19 cellular contexts compared by ENCODE assay signal in genomic region chr19:19534556-19535265, GRCh38. TPM values are rescaled to one million over a fixed set of nuclear protein-coding genes. Genes with fewer than 3 reads are reported as not detected.
"Had no signal": no experiment of that assay in that cellular context is flagged by ENCODE, and none has a peak within 500 bp of the region (broad histone marks: within the 10 kb centered on the region; RNA-seq: fewer than 3 reads in every experiment).

No MANE protein-coding gene starts in this region.

- H3K4me3 Mint-ChIP-seq: activated CD4-positive, alpha-beta memory T cell treated with anti-CD3 and anti-CD28 coated beads for 36 hours; activated CD4-positive, alpha-beta T cell treated with anti-CD3 and anti-CD28 coated beads for 36 hours; activated T-cell treated with anti-CD3 and anti-CD28 coated beads, Interleukin-2, amount 50 U/mL, for 24 hours had no signal

- H3K4me3 ChIP-seq: heart left ventricle, lower lobe of right lung, right lobe of liver, upper lobe of left lung had no signal

- H3K36me3 Mint-ChIP-seq: activated naive CD4-positive, alpha-beta T cell treated with anti-CD3 and anti-CD28 coated beads, Interleukin-2, amount 50 U/mL, for 72 hours had no signal

- H3K9me3 Mint-ChIP-seq: activated CD4-positive, alpha-beta memory T cell treated with anti-CD3 and anti-CD28 coated beads for 36 hours; activated naive CD4-positive, alpha-beta T cell treated with anti-CD3 and anti-CD28 coated beads, Interleukin-2, amount 50 U/mL, for 72 hours; activated T-cell treated with anti-CD3 and anti-CD28 coated beads, Interleukin-2, amount 50 U/mL, for 24 hours; nephron had no signal

- DNase-seq: activated CD4-positive, alpha-beta memory T cell treated with anti-CD3 and anti-CD28 coated beads for 36 hours; activated CD4-positive, alpha-beta T cell treated with anti-CD3 and anti-CD28 coated beads for 36 hours; activated gamma-delta T cell; activated T-cell treated with anti-CD3 and anti-CD28 coated beads, Interleukin-2, amount 50 U/mL, for 24 hours; amygdala; cerebellar nuclear complex; effector CD8-positive, alpha-beta T cell; foreskin melanocyte; heart left ventricle; left colon; lower lobe of right lung; stimulated activated naive CD8-positive, alpha-beta T cell treated with anti-CD3 and anti-CD28 coated beads, Interleukin-15, Interleukin-2, amounts not matched to agents 100 U/mL and 50 U/mL, for 24 hours; T-helper 1 cell had no signal

- H3K27ac Mint-ChIP-seq: activated CD4-positive, alpha-beta memory T cell treated with anti-CD3 and anti-CD28 coated beads for 36 hours; activated CD4-positive, alpha-beta T cell treated with anti-CD3 and anti-CD28 coated beads for 36 hours; activated T-cell treated with anti-CD3 and anti-CD28 coated beads, Interleukin-2, amount 50 U/mL, for 24 hours had no signal

- H3K36me3 ChIP-seq: lower lobe of right lung, right lobe of liver, upper lobe of left lung had no signal

- H3K9me3 ChIP-seq: heart left ventricle, lower lobe of right lung, right lobe of liver, upper lobe of left lung had no signal

- ATAC-seq: activated CD4-positive, alpha-beta T cell treated with anti-CD3 and anti-CD28 coated beads for 36 hours; activated naive CD4-positive, alpha-beta T cell treated with anti-CD3 and anti-CD28 coated beads, Interleukin-2, amount 50 U/mL, for 72 hours; left colon; lower lobe of right lung; right lobe of liver; stimulated activated naive CD8-positive, alpha-beta T cell treated with anti-CD3 and anti-CD28 coated beads, Interleukin-15, Interleukin-2, amounts not matched to agents 100 U/mL and 50 U/mL, for 24 hours had no signal

- H3K27ac ChIP-seq: epithelial cell of prostate, heart left ventricle, lower lobe of right lung, right lobe of liver, upper lobe of left lung had no signal

RNA-seq across cellular contexts. Expression of gene CILP2, which starts 3.4 kb away (rescaled TPM):
- total RNA-seq: pulmonary artery endothelial cell had no signal
